11 cellular contexts compared by ENCODE assay signal in the genomic region with DNA sequence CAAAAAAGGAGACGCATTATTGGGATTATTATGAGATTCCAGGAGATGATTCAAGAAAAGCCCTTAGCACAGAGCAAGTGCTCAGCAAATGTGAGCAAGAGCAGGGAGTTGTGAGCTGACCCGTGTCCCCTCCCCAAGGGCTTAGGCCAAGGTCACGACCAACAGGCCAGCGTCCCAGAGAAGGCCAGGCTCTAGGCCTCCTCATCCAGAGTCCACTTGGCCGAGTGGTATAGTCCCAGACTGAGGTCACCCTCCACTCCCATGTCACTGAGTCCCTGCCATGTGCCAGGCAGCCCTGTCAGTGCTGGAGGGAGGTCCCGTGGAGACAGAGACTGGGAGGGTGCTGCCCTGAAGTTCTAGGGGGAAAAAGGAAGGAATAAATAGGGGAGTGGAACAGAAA. TPM values are rescaled to one million over a fixed set of nuclear protein-coding genes. Genes with fewer than 3 reads are reported as not detected.
DNase-seq lines count a peak whose midpoint lies in the region; ATAC-seq and TF ChIP-seq lines count a peak whose summit lies in the region.
"Had no signal": no experiment of that assay in that cellular context is flagged by ENCODE, and none has a peak within 500 bp of the region (broad histone marks: within the 10 kb centered on the region; RNA-seq: fewer than 3 reads in every experiment).

No MANE protein-coding gene starts in this region.

- H3K4me3 ChIP-seq in cardiac muscle cell (no peak overlapping the region), mesenchymal stem cell (ENCODE audit: insufficient read depth in 1 of 2, low read depth in 1 of 2, low read length in 2 of 2) (no peak overlapping the region)

- peak overlapping the region; percentile 28 to 99 (median 95) for H3K27ac Mint-ChIP-seq in brain

- H3K36me3 Mint-ChIP-seq in brain = no peaks in the 10 kb centered on the region

- no peak overlapping the region for H2AK5ac ChIP-seq in mesenchymal stem cell (ENCODE audit: low read length, severe bottlenecking)

- TF ChIP-seq CTCF in cardiac muscle cell (IDR thresholded peaks at IDR 0.05; ENCODE audit: low read depth, low read length) = no peak
- no peak for TF ChIP-seq CTCF in brain (conservative IDR thresholded peaks at IDR 0.05)

- peak overlapping the region; percentile 19 for H4K8ac ChIP-seq in mesenchymal stem cell (ENCODE audit: low read length)

- DNase-seq in cardiac muscle cell (ENCODE audit: low read depth in 1 of 2, low spot score in 1 of 2) = no peak
- no peak for DNase-seq in Right ventricle myocardium inferior (ENCODE audit: missing footprints)
- no peak for DNase-seq in mesenchymal stem cell
- DNase-seq in substantia nigra (lab: John Stamatoyannopoulos, UW) = no peak
- DNase-seq in NCI-H2081 treated with DMSO at 0.1 percent for 48 hours (lab: John Stamatoyannopoulos, UW) = no peak
- no peak for DNase-seq in NOMO-1 treated with DMSO at 0.1 percent for 48 hours (lab: John Stamatoyannopoulos, UW; ENCODE audit: unreplicated experiment)
- DNase-seq: activated gamma-delta T cell treated with Interleukin-2 at 50 U/mL for 16 hours; effector CD4-positive, alpha-beta T cell; NCI-H2227 treated with DMSO at 0.1 percent for 48 hours had no signal

- peaks cover under 1% of the 10 kb centered on the region for H3K27me3 Mint-ChIP-seq in brain

- no peaks in the 10 kb centered on the region for H3K79me1 ChIP-seq in mesenchymal stem cell (replicated peaks; ENCODE audit: low read length, poor library complexity, severe bottlenecking)

- H3K9me3 ChIP-seq in cardiac muscle cell (ENCODE audit: low read depth) (no peaks in the 10 kb centered on the region), mesenchymal stem cell (ENCODE audit: control insufficient read depth, low read length) (no peaks in the 10 kb centered on the region)

- no peak overlapping the region for H3K18ac ChIP-seq in mesenchymal stem cell (ENCODE audit: low read depth in 1 of 2, low read length in 2 of 2)

- no peak overlapping the region for H3K4me2 ChIP-seq in mesenchymal stem cell (ENCODE audit: low read length, poor library complexity, severe bottlenecking)

- H3K14ac ChIP-seq in mesenchymal stem cell (ENCODE audit: low read length in 2 of 2) = no peak overlapping the region

- H3K9ac ChIP-seq in mesenchymal stem cell (ENCODE audit: low read length) = no peak overlapping the region

- ATAC-seq in Right ventricle myocardium inferior (no peak), GM19035 (IDR thresholded peaks at IDR 0.05; ENCODE audit: unreplicated experiment) (no peak)

- H2AFZ ChIP-seq in mesenchymal stem cell (ENCODE audit: low read depth, low read length) = no peak overlapping the region

- H3K4ac ChIP-seq in mesenchymal stem cell (ENCODE audit: low read depth in 1 of 2, low read length in 2 of 2) = no peak overlapping the region

- H3K9me3 Mint-ChIP-seq in brain = peaks cover 0 to 6% (median 0%) of the 10 kb centered on the region in 5 experiments

- H4K91ac ChIP-seq in mesenchymal stem cell (ENCODE audit: low read length) = peak overlapping the region; percentile 55

- peaks cover 81% of the 10 kb centered on the region for H3K4me1 Mint-ChIP-seq in brain

- no peak overlapping the region for H2BK120ac ChIP-seq in mesenchymal stem cell (ENCODE audit: low read depth, low read length)

- no peak overlapping the region for H2BK5ac ChIP-seq in mesenchymal stem cell (ENCODE audit: low read depth, low read length, poor library complexity, severe bottlenecking)

- H3K4me1 ChIP-seq in cardiac muscle cell (ENCODE audit: low read depth) = peaks cover 13% of the 10 kb centered on the region
- H3K4me1 ChIP-seq in mesenchymal stem cell (ENCODE audit: control insufficient read depth, insufficient read depth, low read depth, low read length) = peaks cover 10% of the 10 kb centered on the region

- peak overlapping the region; percentile 56 to 70 (median 64) for H3K4me3 Mint-ChIP-seq in brain

- H3K36me3 ChIP-seq in cardiac muscle cell = no peaks in the 10 kb centered on the region
- no peaks in the 10 kb centered on the region for H3K36me3 ChIP-seq in mesenchymal stem cell (ENCODE audit: control insufficient read depth in 1 of 2, insufficient read depth in 2 of 2, low read depth in 1 of 2, low read length in 2 of 2)

- peak overlapping the region; percentile 64 for H3K27ac ChIP-seq in cardiac muscle cell
- no peak overlapping the region for H3K27ac ChIP-seq in mesenchymal stem cell (ENCODE audit: low read length, poor library complexity, severe bottlenecking)
- H3K27ac ChIP-seq in substantia nigra (ENCODE audit: low read depth, low read length, poor library complexity, severe bottlenecking) = peak overlapping the region; percentile 10

- no peak overlapping the region for H2BK12ac ChIP-seq in mesenchymal stem cell (ENCODE audit: low read length in 2 of 2)

- no peaks in the 10 kb centered on the region for H3K27me3 ChIP-seq in cardiac muscle cell
- peaks cover 13 to 37% of the 10 kb centered on the region in 2 experiments for H3K27me3 ChIP-seq in mesenchymal stem cell (ENCODE audit: control insufficient read depth in 1 of 2, insufficient read depth in 1 of 2, low read length in 2 of 2)

- WGBS in mesenchymal stem cell = 72% methylated on average over 6 of the region's 6 CpGs

- intact Hi-C loops in Right ventricle myocardium inferior (cut with DNase I) = loop anchor here (10.0 kb wide), 1 partner anchor 562 kb away; a partner anchor contains a TSS

- no peak overlapping the region for H3K23ac ChIP-seq in mesenchymal stem cell (ENCODE audit: low read length in 2 of 2)

- H2BK15ac ChIP-seq in mesenchymal stem cell (ENCODE audit: low read depth, poor library complexity, severe bottlenecking) = peak overlapping the region; percentile 73

RNA-seq across cellular contexts. Expression of a gene that starts 44.0 kb away (rescaled TPM):
- total RNA-seq in cardiac muscle cell = 41.0 and 43.3 TPM in 2 replicates
- 39.9 and 40.7 TPM in 2 replicates for polyA plus RNA-seq in cardiac muscle cell
- total RNA-seq in Right ventricle myocardium inferior = 21.3 TPM
- 19.0 TPM for polyA plus RNA-seq in brain (ENCODE audit: insufficient read depth, low read depth, low replicate concordance)
- polyA plus RNA-seq in mesenchymal stem cell (2013, experiment 1 of 2) = 21.1 TPM
- 20.9 TPM for polyA plus RNA-seq in mesenchymal stem cell (2013, experiment 2 of 2)

RNA-seq across cellular contexts. Expression of a gene that starts 51.7 kb away (rescaled TPM):
- total RNA-seq in cardiac muscle cell (43.5 and 76.4 TPM in 2 replicates), Right ventricle myocardium inferior (6.9 TPM)
- polyA plus RNA-seq in cardiac muscle cell (33.3 and 41.7 TPM in 2 replicates), brain (ENCODE audit: insufficient read depth, low read depth, low replicate concordance) (114 TPM)
- polyA plus RNA-seq in mesenchymal stem cell (2013, experiment 1 of 2) = 5.5 TPM
- polyA plus RNA-seq in mesenchymal stem cell (2013, experiment 2 of 2) = 5.5 TPM
